ENCODE assay signal across 13 cellular contexts in the genomic region with DNA sequence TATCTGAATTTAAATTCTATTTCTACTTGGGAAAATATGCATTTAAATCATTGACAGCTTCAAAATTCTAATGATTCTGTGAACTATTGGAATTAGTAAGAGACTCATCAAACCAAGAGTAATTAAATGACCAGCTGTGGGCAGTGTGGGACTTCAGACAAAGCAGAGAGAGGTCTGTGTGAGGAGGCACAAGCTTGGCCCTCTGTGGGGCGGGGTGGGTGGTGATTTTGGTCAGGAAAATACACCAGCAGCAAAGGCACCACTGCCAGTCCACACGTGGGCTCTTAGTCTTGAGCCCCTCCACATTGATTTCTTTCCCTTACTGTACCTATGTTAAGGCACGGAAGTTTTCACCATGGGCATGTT. TPM values are rescaled to one million over a fixed set of nuclear protein-coding genes. Genes with fewer than 3 reads are reported as not detected.
A peak's percentile ranks its signal among the peaks of the same experiment; 100 is the strongest.
DNase-seq lines count a peak whose midpoint lies in the region; ATAC-seq lines count a peak whose summit lies in the region.
"Had no signal": no experiment of that assay in that cellular context is flagged by ENCODE, and none has a peak within 500 bp of the region (broad histone marks: within the 10 kb centered on the region; RNA-seq: fewer than 3 reads in every experiment).

No MANE protein-coding gene starts in this region.

- peak overlapping the region; percentile 99 for H3K27ac ChIP-seq in temporal lobe (ENCODE audit: low read depth, low read length)

- intact Hi-C loops in head of caudate nucleus (cut with DNase I): no loop called here

- DNase-seq in NCI-H748 (lab: John Stamatoyannopoulos, UW; ENCODE audit: unreplicated experiment) (peak; percentile 49), NCI-H748 treated with DMSO at 0.1 percent for 48 hours (lab: John Stamatoyannopoulos, UW) (no peak), SW480 (ENCODE audit: low spot score) (peak; percentile 47), head of caudate nucleus (peak in 33 of 42 donors; percentile 17 to 84 (median 51)), DMS114 treated with DMSO at 0.1 percent for 48 hours (lab: John Stamatoyannopoulos, UW; ENCODE audit: unreplicated experiment) (no peak), middle frontal gyrus (ENCODE audit: extremely low spot score, low spot score) (no peak)
- DNase-seq: activated CD8-positive, alpha-beta memory T cell treated with anti-CD3 and anti-CD28 coated beads for 24 hours; GOT3; naive thymus-derived CD8-positive, alpha-beta T cell; NCI-H1092 treated with DMSO at 0.1 percent for 48 hours; NCI-H524 treated with DMSO at 0.1 percent for 48 hours had no signal

- ATAC-seq in GM18861 (IDR thresholded peaks at IDR 0.05; ENCODE audit: unreplicated experiment): no peak
- ATAC-seq: naive thymus-derived CD8-positive, alpha-beta T cell had no signal

RNA-seq across cellular contexts. Expression of gene RAB4A, which starts 39.2 kb away (rescaled TPM):
- total RNA-seq in temporal lobe: 26.1 TPM

Comparison
In these comparisons a context has a peak if more than half of its experiments do, and no peak if none do; other contexts are left out.
1. DNase-seq: peak in NCI-H748 (single experiment), SW480 (single experiment) and head of caudate nucleus (33 of 42); none in NCI-H748 treated with DMSO at 0.1 percent for 48 hours (single experiment), DMS114 treated with DMSO at 0.1 percent for 48 hours (single experiment) and middle frontal gyrus (single experiment).